In genomic region chr6:27810768-27811298, GRCh38 we compare ENCODE assay signal across 8 cellular contexts.
DNase-seq lines count a peak whose midpoint lies in the region; ATAC-seq, FAIRE-seq and TF ChIP-seq lines count a peak whose summit lies in the region.

No MANE protein-coding gene starts in this region.

- H3K9me3 Mint-ChIP-seq in activated naive CD8-positive, alpha-beta T cell (ENCODE audit: low read depth): peaks cover 4% of the 10 kb centered on the region

- FAIRE-seq in GM19239 (lab: Jason Lieb, UNC): no peak

- no peaks in the 10 kb centered on the region for H3K9me3 ChIP-seq in HUES48 (ENCODE audit: control insufficient read depth, insufficient read depth, low read length)
- H3K9me3 ChIP-seq in left lung: no peaks in the 10 kb centered on the region
- no peaks in the 10 kb centered on the region for H3K9me3 ChIP-seq in uterus

- no peaks in the 10 kb centered on the region for H3K27me3 ChIP-seq in ACC112 (ENCODE audit: insufficient read depth, low read length)
- H3K27me3 ChIP-seq in HUES48 (ENCODE audit: control insufficient read depth, insufficient read depth, low read length): no peaks in the 10 kb centered on the region
- H3K27me3 ChIP-seq in left lung: peaks cover 0 to 38% of the 10 kb centered on the region in 2 donors
- H3K27me3 ChIP-seq in uterus: peaks cover 3 to 37% of the 10 kb centered on the region in 2 donors

- H3K79me2 ChIP-seq in ACC112 (ENCODE audit: control insufficient read depth, insufficient read depth, low read length, unreplicated experiment): peaks cover 13% of the 10 kb centered on the region

- peak overlapping the region; percentile 89 for H3K4me3 ChIP-seq in ACC112 (ENCODE audit: low read depth, low read length)
- H3K4me3 ChIP-seq in HUES48 (ENCODE audit: low read depth, low read length): peak overlapping the region; percentile 86
- peak overlapping the region; percentile 42 to 52 for H3K4me3 ChIP-seq in left lung
- peak overlapping the region; percentile 35 to 59 for H3K4me3 ChIP-seq in uterus

- H3K4me1 Mint-ChIP-seq in activated naive CD8-positive, alpha-beta T cell (ENCODE audit: low read depth): peaks cover 61% of the 10 kb centered on the region

- H3K36me3 Mint-ChIP-seq in activated naive CD8-positive, alpha-beta T cell: no peaks in the 10 kb centered on the region

- intact Hi-C loops in left lung (cut with DNase I): no loop called here
- intact Hi-C loops in uterus (cut with DNase I; ENCODE audit: low total_unique reads): no loop called here

- H3K27me3 Mint-ChIP-seq in activated naive CD8-positive, alpha-beta T cell: no peaks in the 10 kb centered on the region

- DNase-seq in left lung (no peak), uterus (no peak), NCI-H1694 treated with DMSO at 0.1 percent for 48 hours (lab: John Stamatoyannopoulos, UW) (no peak), cerebellar nuclear complex (lab: John Stamatoyannopoulos, UW) (no peak), GM19239 (ENCODE audit: insufficient read length, low spot score) (no peak)

- no peaks in the 10 kb centered on the region for H3K36me3 ChIP-seq in ACC112 (ENCODE audit: insufficient read depth, low read length)
- no peaks in the 10 kb centered on the region for H3K36me3 ChIP-seq in HUES48 (ENCODE audit: control insufficient read depth, insufficient read depth, low read length)
- no peaks in the 10 kb centered on the region for H3K36me3 ChIP-seq in left lung
- no peaks in the 10 kb centered on the region for H3K36me3 ChIP-seq in uterus

- TF ChIP-seq POLR2A in uterus (IDR thresholded peaks at IDR 0.05): no peak

- ATAC-seq in left lung: no peak

- H3K27ac ChIP-seq in ACC112 (ENCODE audit: low read depth, low read length): peak overlapping the region; percentile 90
- peak overlapping the region; percentile 98 for H3K27ac ChIP-seq in HUES48 (ENCODE audit: low read depth, low read length)
- peak overlapping the region; percentile 90 to 95 for H3K27ac ChIP-seq in left lung
- peak overlapping the region; percentile 74 to 90 for H3K27ac ChIP-seq in uterus

- H3K4me3 Mint-ChIP-seq in activated naive CD8-positive, alpha-beta T cell: peak overlapping the region; percentile 91

- H3K4me1 ChIP-seq in ACC112 (ENCODE audit: control insufficient read depth, insufficient read depth, low read length, unreplicated experiment) (peaks cover 11% of the 10 kb centered on the region), HUES48 (ENCODE audit: control insufficient read depth, insufficient read depth, low read length) (peaks cover 22% of the 10 kb centered on the region), left lung (peaks cover 9 to 48% of the 10 kb centered on the region in 2 donors), uterus (no peaks in the 10 kb centered on the region)

- TF ChIP-seq CTCF in left lung (IDR thresholded peaks at IDR 0.05) (no peak), uterus (IDR thresholded peaks at IDR 0.05) (no peak)

- peak overlapping the region; percentile 96 for H3K27ac Mint-ChIP-seq in activated naive CD8-positive, alpha-beta T cell

- no peak overlapping the region for H2AFZ ChIP-seq in ACC112 (ENCODE audit: low read length, unreplicated experiment)

- peak overlapping the region; percentile 100 for H3K9ac ChIP-seq in HUES48 (ENCODE audit: low read depth, low read length)
